25 cellular contexts compared by ENCODE assay signal in genomic region chr22:42891008-42891407, GRCh38. TPM values are rescaled to one million over a fixed set of nuclear protein-coding genes. Genes with fewer than 3 reads are reported as not detected.
A peak's percentile ranks its signal among the peaks of the same experiment; 100 is the strongest.
DNase-seq lines count a peak whose midpoint lies in the region; ATAC-seq, FAIRE-seq and TF ChIP-seq lines count a peak whose summit lies in the region.
"Had no signal": no experiment of that assay in that cellular context is flagged by ENCODE, and none has a peak within 500 bp of the region (broad histone marks: within the 10 kb centered on the region; RNA-seq: fewer than 3 reads in every experiment).

No MANE protein-coding gene starts in this region.

- peaks cover 15 to 88% (median 74%) of the 10 kb centered on the region in 6 donors for H3K4me1 ChIP-seq in spleen

- H3K27ac ChIP-seq in spleen = peak overlapping the region in 6 of 8 donors; percentile 69 to 95 (median 86)
- H3K27ac ChIP-seq: 22Rv1, Peyer's patch, SJSA1 had no signal

- no peaks in the 10 kb centered on the region for H3K9me3 Mint-ChIP-seq in T-helper 1 cell treated with Interleukin-12 subunit alpha and Interleukin-12 subunit beta and Interleukin-4 antibody, amounts not matched to agents 30 μg/mL and 1 μg/mL, for 36 hours
- no peaks in the 10 kb centered on the region for H3K9me3 Mint-ChIP-seq in central memory CD8-positive, alpha-beta T cell
- H3K9me3 Mint-ChIP-seq: CD4-positive, alpha-beta T cell had no signal

- WGBS in spleen, 5 donors = 88 to 94% (median 91%) methylated on average over 13 of the region's 13 CpGs

- peaks cover 4 to 72% (median 39%) of the 10 kb centered on the region in 6 donors for H3K36me3 ChIP-seq in spleen

- ATAC-seq in central memory CD8-positive, alpha-beta T cell (replicated peaks; ENCODE audit: extremely low read depth, poor library complexity, severe bottlenecking) = no peak
- no peak for ATAC-seq in GM18502 (IDR thresholded peaks at IDR 0.05; ENCODE audit: poor library complexity, unreplicated experiment)
- no peak for ATAC-seq in GM21737 (IDR thresholded peaks at IDR 0.05; ENCODE audit: unreplicated experiment)
- ATAC-seq in GM18858 (IDR thresholded peaks at IDR 0.05; ENCODE audit: unreplicated experiment) = no peak
- ATAC-seq: HCT116 had no signal

- H3K36me3 Mint-ChIP-seq in T-helper 1 cell treated with Interleukin-12 subunit alpha and Interleukin-12 subunit beta and Interleukin-4 antibody, amounts not matched to agents 30 μg/mL and 1 μg/mL, for 36 hours (ENCODE audit: low read depth) = peaks cover 10% of the 10 kb centered on the region
- H3K36me3 Mint-ChIP-seq in central memory CD8-positive, alpha-beta T cell (ENCODE audit: insufficient read depth) = peaks cover 7% of the 10 kb centered on the region

- H3K27me3 ChIP-seq in spleen (replicated peaks in 1 of 7) = no peaks in the 10 kb centered on the region
- H3K27me3 ChIP-seq: MG63, Peyer's patch, SJSA1 had no signal

- peaks cover 40% of the 10 kb centered on the region for H3K4me1 Mint-ChIP-seq in T-helper 1 cell treated with Interleukin-12 subunit alpha and Interleukin-12 subunit beta and Interleukin-4 antibody, amounts not matched to agents 30 μg/mL and 1 μg/mL, for 36 hours (ENCODE audit: low read depth)
- peaks cover 53% of the 10 kb centered on the region for H3K4me1 Mint-ChIP-seq in central memory CD8-positive, alpha-beta T cell

- DNase-seq in T-helper 1 cell (no peak), GM19239 (ENCODE audit: insufficient read length, low spot score) (no peak), spleen (no peak)
- DNase-seq in central memory CD8-positive, alpha-beta T cell (ENCODE audit: low spot score in 2 of 2) = no peak
- DNase-seq: AML-193; CD4-positive, alpha-beta T cell; DMS153; GF-D8; GOT3; Kasumi-1; MG63; NCI-H1092; NCI-H1436 treated with DMSO at 0.1 percent for 48 hours; NCI-H2029; NCI-H446; NCI-H526 treated with DMSO at 0.1 percent for 48 hours; Peyer's patch had no signal

- no peaks in the 10 kb centered on the region for H3K9me3 ChIP-seq in spleen
- H3K9me3 ChIP-seq: MG63, Peyer's patch, SJSA1 had no signal

- TF ChIP-seq CTCF in spleen (IDR thresholded peaks at IDR 0.05 in 8 of 11, conservative IDR thresholded peaks at IDR 0.05 in 3 of 11) = no peak

- intact Hi-C loops in spleen (cut with DNase I; ENCODE audit: low total_unique reads) = no loop called here

- H3K4me3 Mint-ChIP-seq in T-helper 1 cell treated with Interleukin-12 subunit alpha and Interleukin-12 subunit beta and Interleukin-4 antibody, amounts not matched to agents 30 μg/mL and 1 μg/mL, for 36 hours = no peak overlapping the region
- no peak overlapping the region for H3K4me3 Mint-ChIP-seq in central memory CD8-positive, alpha-beta T cell
- H3K4me3 Mint-ChIP-seq: CD4-positive, alpha-beta T cell had no signal

- H3K4me3 ChIP-seq in spleen = peak overlapping the region in 1 of 8 donors; percentile 51
- H3K4me3 ChIP-seq: MG63, Peyer's patch, SJSA1 had no signal

- peak; percentile 87 for FAIRE-seq in GM19239 (lab: Jason Lieb, UNC)
- FAIRE-seq: GM12892 had no signal

- peak overlapping the region; percentile 41 for H3K27ac Mint-ChIP-seq in T-helper 1 cell treated with Interleukin-12 subunit alpha and Interleukin-12 subunit beta and Interleukin-4 antibody, amounts not matched to agents 30 μg/mL and 1 μg/mL, for 36 hours
- H3K27ac Mint-ChIP-seq in central memory CD8-positive, alpha-beta T cell (ENCODE audit: low read depth) = peak overlapping the region; percentile 65
- H3K27ac Mint-ChIP-seq: CD4-positive, alpha-beta T cell had no signal

- H3K27me3 Mint-ChIP-seq in T-helper 1 cell treated with Interleukin-12 subunit alpha and Interleukin-12 subunit beta and Interleukin-4 antibody, amounts not matched to agents 30 μg/mL and 1 μg/mL, for 36 hours (ENCODE audit: low read depth) = no peaks in the 10 kb centered on the region
- H3K27me3 Mint-ChIP-seq in central memory CD8-positive, alpha-beta T cell = no peaks in the 10 kb centered on the region
- H3K27me3 Mint-ChIP-seq: CD4-positive, alpha-beta T cell had no signal

- TF ChIP-seq POLR2A in spleen (IDR thresholded peaks at IDR 0.05) = no peak

RNA-seq across cellular contexts. Expression of gene ARFGAP3, which starts 33.9 kb away (rescaled TPM):
- 10 to 100 TPM; 30.9 to 46.8 (median 40.8) TPM for total RNA-seq in spleen
- polyA plus RNA-seq in spleen = 10 to 100 TPM; 15.0 to 23.6 (median 15.6) TPM
